Comparison of ENCODE assay signal across 8 cellular contexts in the genomic region with DNA sequence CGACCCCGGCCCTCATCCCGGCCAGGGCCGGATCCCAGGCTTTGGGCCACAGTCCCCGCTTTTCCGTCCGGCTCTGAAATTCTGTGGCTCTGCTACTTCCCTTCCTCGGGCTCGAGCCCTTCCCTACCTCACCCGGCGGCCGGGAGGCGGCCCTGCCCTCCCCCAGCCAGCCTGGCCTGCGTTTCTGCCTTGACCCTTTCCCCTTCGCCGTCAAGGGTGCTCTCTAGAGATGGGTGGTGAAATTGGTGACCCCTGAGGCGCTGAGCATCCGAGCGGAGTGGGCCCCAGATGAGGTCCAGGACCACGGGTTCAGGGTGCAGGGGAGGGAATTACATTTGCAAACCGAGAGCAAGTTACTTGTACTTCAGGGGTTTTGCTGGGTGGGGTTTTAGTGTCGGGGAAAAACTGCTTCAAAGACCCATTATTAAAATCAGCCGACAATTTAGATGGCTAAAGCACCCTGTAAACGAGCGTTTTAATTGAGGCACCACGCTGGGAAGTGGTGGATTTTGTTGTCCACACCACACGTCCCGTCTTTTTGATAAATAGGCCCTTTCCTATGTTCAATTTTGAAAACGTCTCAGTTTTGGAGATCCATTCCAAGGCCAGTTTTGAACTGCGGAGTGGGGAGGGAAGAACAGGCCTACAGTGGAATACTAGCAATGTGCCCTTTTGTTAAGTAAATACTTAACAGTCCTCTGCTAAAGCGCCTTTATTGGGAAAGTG. TPM values are rescaled to one million over a fixed set of nuclear protein-coding genes. Genes with fewer than 3 reads are reported as not detected.
DNase-seq lines count a peak whose midpoint lies in the region; ATAC-seq and TF ChIP-seq lines count a peak whose summit lies in the region.

No MANE protein-coding gene starts in this region.

- no peak for TF ChIP-seq RAD21 in SK-N-SH (IDR thresholded peaks at IDR 0.05; ENCODE audit: low read length)

- H3K36me3 ChIP-seq in SK-N-SH (replicated peaks in 1 of 2; ENCODE audit: control insufficient read depth in 1 of 2, insufficient read depth in 2 of 2, low read length in 1 of 2), result no peaks in the 10 kb centered on the region
- H3K36me3 ChIP-seq in gastroesophageal sphincter, result no peaks in the 10 kb centered on the region

- peaks cover 8% of the 10 kb centered on the region for H3K4me1 Mint-ChIP-seq in stimulated activated effector memory CD8-positive, alpha-beta T cell treated with anti-CD3 and anti-CD28 coated beads, Interleukin-12 subunit alpha, Interleukin-12 subunit beta, amount 100 ng/mL, for 72 hours

- CTCF ChIA-PET in SK-N-SH (lab: Yijun Ruan, JAX), result no interaction called here

- ATAC-seq in SK-N-SH treated with all-trans-retinoic acid at 6 μM for 48 hours (no peak; the same call in 2 of the 3 replicates), gastroesophageal sphincter (no peak), HG02678 (IDR thresholded peaks at IDR 0.05; ENCODE audit: unreplicated experiment) (no peak)
- ATAC-seq in stimulated activated effector memory CD8-positive, alpha-beta T cell treated with anti-CD3 and anti-CD28 coated beads, Interleukin-12 subunit alpha, Interleukin-12 subunit beta, amount 100 ng/mL, for 72 hours, result no peak

- peak overlapping the region; percentile 54 for H3K27ac Mint-ChIP-seq in stimulated activated effector memory CD8-positive, alpha-beta T cell treated with anti-CD3 and anti-CD28 coated beads, Interleukin-12 subunit alpha, Interleukin-12 subunit beta, amount 100 ng/mL, for 72 hours

- peaks cover 16% of the 10 kb centered on the region for H3F3A ChIP-seq in SK-N-SH (replicated peaks; ENCODE audit: insufficient read depth)

- 66% methylated on average over 19 of the region's 31 CpGs for WGBS in SK-N-SH (ENCODE audit: low lambda C conversion rate)
- whole genome bisulfite sequencing in gastroesophageal sphincter (ENCODE audit: low coverage in 1 of 2), 2 donors, result 47 to 49% methylated on average over 9 to 16 of the region's 31 CpGs

- TF ChIP-seq POLR2A in gastroesophageal sphincter (IDR thresholded peaks at IDR 0.05), result no peak

- H3K9me3 Mint-ChIP-seq in stimulated activated effector memory CD8-positive, alpha-beta T cell treated with anti-CD3 and anti-CD28 coated beads, Interleukin-12 subunit alpha, Interleukin-12 subunit beta, amount 100 ng/mL, for 72 hours, result peaks cover 5% of the 10 kb centered on the region

- H3K4me1 ChIP-seq in SK-N-SH (ENCODE audit: control insufficient read depth in 1 of 2, insufficient read depth in 2 of 2, low read depth in 1 of 2, low read length in 1 of 2), result peaks cover 5 to 8% of the 10 kb centered on the region in 2 experiments; a peak in 2 of 4 replicates
- H3K4me1 ChIP-seq in gastroesophageal sphincter, result peaks cover 4 to 26% (median 4%) of the 10 kb centered on the region in 3 donors

- TF ChIP-seq CTCF in SK-N-SH (IDR thresholded peaks at IDR 0.05) (no peak), gastroesophageal sphincter (IDR thresholded peaks at IDR 0.05) (no peak)

- DNase-seq in SK-N-SH, result no peak
- peak; percentile 37 for DNase-seq in RKO (ENCODE audit: low spot score)
- peak in 1 of 2 donors; percentile 46 for DNase-seq in stimulated activated effector memory CD8-positive, alpha-beta T cell treated with anti-CD3 and anti-CD28 coated beads, Interleukin-12 subunit alpha, Interleukin-12 subunit beta, amount 100 ng/mL, for 72 hours (ENCODE audit: low spot score in 2 of 2)
- no peak for DNase-seq in HuH-7.5 (ENCODE audit: low spot score)
- no peak for DNase-seq in mesenteric fat pad (ENCODE audit: low spot score)

- H3K27ac ChIP-seq in SK-N-SH (ENCODE audit: low read depth in 2 of 2, low read length in 1 of 2) (no peak overlapping the region), gastroesophageal sphincter (peak overlapping the region in 3 of 4 donors; percentile 61 to 73 (median 61))

- H2AFZ ChIP-seq in SK-N-SH (ENCODE audit: low read depth), result peak overlapping the region; percentile 83

- peak overlapping the region; percentile 73; the same call in 1 of the 2 replicates for H3K4me2 ChIP-seq in SK-N-SH

- H3K9me2 ChIP-seq in SK-N-SH, result no peaks in the 10 kb centered on the region

- no peak overlapping the region for H3K9ac ChIP-seq in SK-N-SH

- H3K4me3 ChIP-seq in SK-N-SH (ENCODE audit: low read depth in 2 of 2, low read length in 1 of 2) (peak overlapping the region; percentile 48 to 64), gastroesophageal sphincter (peak overlapping the region; percentile 47 to 56)

- H4K20me1 ChIP-seq in SK-N-SH (ENCODE audit: insufficient read depth), result no peaks in the 10 kb centered on the region

- peaks cover 4% of the 10 kb centered on the region for H3K36me3 Mint-ChIP-seq in stimulated activated effector memory CD8-positive, alpha-beta T cell treated with anti-CD3 and anti-CD28 coated beads, Interleukin-12 subunit alpha, Interleukin-12 subunit beta, amount 100 ng/mL, for 72 hours

- TF ChIP-seq EP300 in SK-N-SH (IDR thresholded peaks at IDR 0.05; ENCODE audit: borderline replicate concordance in 1 of 2, low read depth in 1 of 2, low read length in 1 of 2) (no peak), gastroesophageal sphincter (IDR thresholded peaks at IDR 0.05) (no peak)

- POLR2A ChIA-PET in SK-N-SH (lab: Yijun Ruan, JAX), result no interaction called here

- H3K79me2 ChIP-seq in SK-N-SH (ENCODE audit: insufficient read depth), result no peaks in the 10 kb centered on the region

- H3K27me3 ChIP-seq in SK-N-SH (ENCODE audit: insufficient read depth), result peaks cover 45% of the 10 kb centered on the region
- peaks cover 49% of the 10 kb centered on the region for H3K27me3 ChIP-seq in gastroesophageal sphincter

- H3K9me3 ChIP-seq in SK-N-SH (no peaks in the 10 kb centered on the region), gastroesophageal sphincter (peaks cover 0 to 10% (median 0%) of the 10 kb centered on the region in 3 donors)

- H3K4me3 Mint-ChIP-seq in stimulated activated effector memory CD8-positive, alpha-beta T cell treated with anti-CD3 and anti-CD28 coated beads, Interleukin-12 subunit alpha, Interleukin-12 subunit beta, amount 100 ng/mL, for 72 hours, result peak overlapping the region; percentile 68

TF ChIP-seq in SK-N-SH, 30 proteins besides CTCF, POLR2A, EP300 and RAD21 (continues in another document):
- no peak for TF ChIP-seq FOXJ3 (CRISPR knock-in tag; IDR thresholded peaks at IDR 0.05)
- TF ChIP-seq RFX5 (IDR thresholded peaks at IDR 0.05; ENCODE audit: low read length), result no peak
- no peak for TF ChIP-seq NFIC (IDR thresholded peaks at IDR 0.05; ENCODE audit: borderline replicate concordance)
- no peak for TF ChIP-seq YY1 (IDR thresholded peaks at IDR 0.05; ENCODE audit: low read depth)
- no peak for TF ChIP-seq GABPA (IDR thresholded peaks at IDR 0.05; ENCODE audit: low read depth)
- TF ChIP-seq MEF2A (IDR thresholded peaks at IDR 0.05; ENCODE audit: borderline replicate concordance, low read depth), result no peak
- TF ChIP-seq, protein P1, sequence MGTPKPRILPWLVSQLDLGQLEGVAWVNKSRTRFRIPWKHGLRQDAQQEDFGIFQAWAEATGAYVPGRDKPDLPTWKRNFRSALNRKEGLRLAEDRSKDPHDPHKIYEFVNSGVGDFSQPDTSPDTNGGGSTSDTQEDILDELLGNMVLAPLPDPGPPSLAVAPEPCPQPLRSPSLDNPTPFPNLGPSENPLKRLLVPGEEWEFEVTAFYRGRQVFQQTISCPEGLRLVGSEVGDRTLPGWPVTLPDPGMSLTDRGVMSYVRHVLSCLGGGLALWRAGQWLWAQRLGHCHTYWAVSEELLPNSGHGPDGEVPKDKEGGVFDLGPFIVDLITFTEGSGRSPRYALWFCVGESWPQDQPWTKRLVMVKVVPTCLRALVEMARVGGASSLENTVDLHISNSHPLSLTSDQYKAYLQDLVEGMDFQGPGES (IDR thresholded peaks at IDR 0.05; ENCODE audit: low read depth, low read length), result no peak

TF ChIP-seq in SK-N-SH treated with all-trans-retinoic acid at 6 μM for 48 hours, 23 proteins besides CTCF, POLR2A, EP300 and RAD21:
- TF ChIP-seq ESRRG (CRISPR knock-in tag; IDR thresholded peaks at IDR 0.05) (no peak), PPARA (CRISPR knock-in tag; IDR thresholded peaks at IDR 0.05; ENCODE audit: borderline replicate concordance) (no peak), ZNF8 (CRISPR knock-in tag; IDR thresholded peaks at IDR 0.05) (no peak), TCF4 (CRISPR knock-in tag; IDR thresholded peaks at IDR 0.05; ENCODE audit: borderline replicate concordance) (no peak)

RNA-seq across cellular contexts. Expression of gene TFAP2A, which starts 9.9 kb away (rescaled TPM):
- 0.02 and 0.07 TPM in 2 replicates for polyA plus RNA-seq in SK-N-SH (2012; rRNA removed)
- 0.05 TPM in 2 replicates for polyA plus RNA-seq in SK-N-SH (2012; cell fraction: cytosol; rRNA removed)
- polyA plus RNA-seq in SK-N-SH (2012; cell fraction: nucleus; rRNA removed), result 0.07 TPM in 1 of 2 replicates, not detected in the other
- total RNA-seq in gastroesophageal sphincter, result 1 to 10 TPM in 1 of 4 donors, under 1 TPM in 2, not detected in 1; 0.31 to 4.6 (median 0.42) TPM
- total RNA-seq in mesenteric fat pad, result 1.9 TPM

Comparison
In these comparisons a context has a peak if more than half of its experiments do, and no peak if none do; other contexts are left out.
1. H3K27ac ChIP-seq: peak in gastroesophageal sphincter (3 of 4); none in SK-N-SH (0 of 2).